ENCODE assay signal across 15 cellular contexts in the genomic region with DNA sequence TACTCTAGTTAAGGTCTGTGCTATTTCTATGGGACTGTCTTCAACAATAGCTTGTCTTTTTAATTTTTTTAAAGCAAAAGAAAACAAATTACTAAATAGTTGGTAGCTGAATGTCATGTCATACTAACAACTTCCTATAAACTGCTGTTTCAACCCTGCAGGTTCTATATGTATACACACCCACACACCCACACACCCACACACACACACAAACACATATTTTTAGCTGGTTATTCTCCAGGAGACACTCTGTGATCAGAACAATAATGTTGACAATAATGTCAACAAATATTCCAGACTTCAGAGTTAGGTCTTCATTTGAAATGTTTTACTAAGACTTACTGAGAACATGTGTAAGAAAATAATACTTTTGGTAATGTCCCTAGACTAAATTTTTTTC.
DNase-seq lines count a peak whose midpoint lies in the region; ATAC-seq, FAIRE-seq and TF ChIP-seq lines count a peak whose summit lies in the region.
"Had no signal": no experiment of that assay in that cellular context is flagged by ENCODE, and none has a peak within 500 bp of the region (broad histone marks: within the 10 kb centered on the region; RNA-seq: fewer than 3 reads in every experiment).

No MANE protein-coding gene starts in this region.

- H3K4ac ChIP-seq in IMR-90 (ENCODE audit: low read depth, low read length): peak overlapping the region; percentile 19; the same call in 1 of the 2 replicates

- no peak overlapping the region for H4K91ac ChIP-seq in IMR-90 (ENCODE audit: insufficient read depth, low read depth, low read length)

- H4K8ac ChIP-seq in IMR-90 (ENCODE audit: low read depth in 2 of 2, low read length in 2 of 2): no peak overlapping the region

- H4K5ac ChIP-seq in IMR-90 (ENCODE audit: low read depth, low read length): no peak overlapping the region

- H2BK120ac ChIP-seq in IMR-90 (ENCODE audit: low read depth, low read length): no peak overlapping the region

- H3K79me1 ChIP-seq in IMR-90 (ENCODE audit: low read depth in 1 of 2, low read length in 2 of 2): peaks cover 0 to 18% of the 10 kb centered on the region in 2 experiments; a peak in 3 of 4 replicates

- FAIRE-seq in K562 (lab: Jason Lieb, UNC): no peak
- FAIRE-seq: GM12892, GM19239 had no signal

- H3K23ac ChIP-seq in IMR-90 (ENCODE audit: low read depth, low read length): no peak overlapping the region

- H3K9me1 ChIP-seq in IMR-90 (ENCODE audit: insufficient read depth, low read length): peaks cover 4% of the 10 kb centered on the region; the same call in 1 of the 2 replicates
- no peaks in the 10 kb centered on the region for H3K9me1 ChIP-seq in K562 (ENCODE audit: control insufficient read depth, insufficient read depth, low read length)

- H3K14ac ChIP-seq in IMR-90 (replicated peaks; ENCODE audit: low read depth, low read length): peak overlapping the region; percentile 71

- CTCF ChIA-PET in IMR-90 (lab: Yijun Ruan, JAX) (no interaction called here), K562 (lab: Yijun Ruan, JAX; ENCODE audit: low intra/inter-chr PET ratio) (no interaction called here)

- H3K79me2 ChIP-seq in GM23248 (ENCODE audit: insufficient read depth) (no peaks in the 10 kb centered on the region), K562 (ENCODE audit: control insufficient read depth, insufficient read depth, low read length) (no peaks in the 10 kb centered on the region)

- peak overlapping the region; percentile 70; the same call in 1 of the 3 replicates for H2BK15ac ChIP-seq in IMR-90 (ENCODE audit: low read depth, low read length)

- in situ Hi-C loops in GM23248 (cut with MboI): no loop called here
- in situ Hi-C loops in IMR-90 (cut with MboI; ENCODE audit: low sequenced_read_pairs): no loop called here
- in situ Hi-C loops in K562 (cut with MboI): no loop called here

- intact Hi-C loops in IMR-90 (cut with micrococcal nuclease) (no loop called here), K562 (cut with micrococcal nuclease) (no loop called here), right cardiac atrium (cut with DNase I) (no loop called here)

- H3K36me3 ChIP-seq in GM23248 (ENCODE audit: low read depth) (no peaks in the 10 kb centered on the region), IMR-90 (ENCODE audit: control insufficient read depth, insufficient read depth, low read length) (peaks cover under 1% of the 10 kb centered on the region; the same call in 1 of the 2 replicates), K562 (ENCODE audit: control insufficient read depth, insufficient read depth, low read length) (no peaks in the 10 kb centered on the region)

- H3K56ac ChIP-seq in IMR-90 (ENCODE audit: extremely low read depth, insufficient read depth, low read length): no peak overlapping the region

- H3K4me2 ChIP-seq in GM23248 (ENCODE audit: unreplicated experiment) (peak overlapping the region; percentile 72), IMR-90 (ENCODE audit: low read depth, low read length) (no peak overlapping the region), K562 (ENCODE audit: insufficient read depth, low read length) (no peak overlapping the region)

- H2AK5ac ChIP-seq in IMR-90 (ENCODE audit: low read depth, low read length): no peak overlapping the region

- DNase-seq in GM23248 (no peak), IMR-90 (no peak), K562 (ENCODE audit: extremely low read depth in 1 of 4, low spot score in 3 of 4) (no peak), substantia nigra (lab: John Stamatoyannopoulos, UW) (no peak), right cardiac atrium (no peak), NCI-H2196 treated with DMSO at 0.1 percent for 48 hours (lab: John Stamatoyannopoulos, UW; ENCODE audit: unreplicated experiment) (no peak)
- DNase-seq: Caco-2; CD8-positive, alpha-beta memory T cell; DND-41; GDM1; HCEC 1CT had no signal

- peak overlapping the region; percentile 72 for H3K27ac ChIP-seq in GM23248
- H3K27ac ChIP-seq in IMR-90 (ENCODE audit: insufficient read depth, low read length): no peak overlapping the region
- no peak overlapping the region; the same call in 1 of the 3 replicates for H3K27ac ChIP-seq in K562 (ENCODE audit: extremely low read depth, low read depth, low read length)
- H3K27ac ChIP-seq in substantia nigra (ENCODE audit: low read depth, low read length, poor library complexity, severe bottlenecking): peak overlapping the region; percentile 22
- no peak overlapping the region for H3K27ac ChIP-seq in right cardiac atrium (ENCODE audit: low read length)
- H3K27ac ChIP-seq: HL-60 had no signal

- H3K4me3 ChIP-seq in GM23248 (no peak overlapping the region), IMR-90 (ENCODE audit: insufficient read depth, low read depth, low read length) (no peak overlapping the region), K562 (no peak overlapping the region), right cardiac atrium (ENCODE audit: low read length) (no peak overlapping the region)

- no peak for TF ChIP-seq RAD21 in IMR-90 (IDR thresholded peaks at IDR 0.05; ENCODE audit: low read length)
- TF ChIP-seq RAD21 in K562 (CRISPR knock-in tag; conservative IDR thresholded peaks at IDR 0.05 in 1 of 2, IDR thresholded peaks at IDR 0.05 in 1 of 2): no peak

- H2AK9ac ChIP-seq in IMR-90 (replicated peaks; ENCODE audit: low read depth, low read length, poor library complexity): no peak overlapping the region

- no peak overlapping the region for H2BK5ac ChIP-seq in IMR-90 (ENCODE audit: low read depth, low read length, poor library complexity, severe bottlenecking)

- TF ChIP-seq EP300 in K562 (IDR thresholded peaks at IDR 0.05; ENCODE audit: low read length): no peak

- no peak for TF ChIP-seq POLR2A in IMR-90 (IDR thresholded peaks at IDR 0.05; ENCODE audit: low read depth, low read length)
- no peak for TF ChIP-seq POLR2A in K562 (conservative IDR thresholded peaks at IDR 0.05)

- H3K4me1 ChIP-seq in GM23248 (ENCODE audit: insufficient read depth): peaks cover 14% of the 10 kb centered on the region
- H3K4me1 ChIP-seq in IMR-90 (ENCODE audit: control insufficient read depth, insufficient read depth, low read length): peaks cover 2% of the 10 kb centered on the region; the same call in 1 of the 2 replicates
- peaks cover 0 to 15% of the 10 kb centered on the region in 2 experiments; a peak in 2 of 5 replicates for H3K4me1 ChIP-seq in K562 (replicated peaks in 1 of 2; ENCODE audit: control insufficient read depth in 2 of 2, insufficient read depth in 2 of 2, low read length in 2 of 2)
- no peaks in the 10 kb centered on the region for H3K4me1 ChIP-seq in right cardiac atrium (ENCODE audit: control insufficient read depth, insufficient read depth, low read length)
- H3K4me1 ChIP-seq: Caco-2 had no signal

- no peak overlapping the region; the same call in 1 of the 2 replicates for H2BK20ac ChIP-seq in IMR-90 (ENCODE audit: low read depth, low read length)

- H3K9me2 ChIP-seq in GM23248 (ENCODE audit: insufficient read depth): no peaks in the 10 kb centered on the region

- POLR2A ChIA-PET in IMR-90 (lab: Charles Lee; ENCODE audit: unreplicated experiment): interaction anchor here (0.7 kb wide), 1 partner anchor 12 kb away, joined by 5 read pairs; no protein-coding TSS in a partner anchor
- POLR2A ChIA-PET in K562 (lab: Yijun Ruan, JAX): no interaction called here

- H3K9me3 ChIP-seq in GM23248 (ENCODE audit: low read depth) (no peaks in the 10 kb centered on the region), IMR-90 (ENCODE audit: control insufficient read depth, insufficient read depth, low read length) (no peaks in the 10 kb centered on the region), K562 (replicated peaks; ENCODE audit: control insufficient read depth, insufficient read depth, low read depth, low read length) (no peaks in the 10 kb centered on the region), right cardiac atrium (ENCODE audit: control insufficient read depth, low read length) (no peaks in the 10 kb centered on the region)
- H3K9me3 ChIP-seq: Caco-2 had no signal

- H3F3A ChIP-seq in GM23248 (ENCODE audit: insufficient read depth): peaks cover 16% of the 10 kb centered on the region; the same call in 1 of the 2 replicates

- dilution Hi-C loops in IMR-90 (cut with HindIII; ENCODE audit: low sequenced_read_pairs, unreplicated experiment): no loop called here

- no peaks in the 10 kb centered on the region for H3K27me3 ChIP-seq in GM23248 (replicated peaks; ENCODE audit: insufficient read depth)
- no peaks in the 10 kb centered on the region for H3K27me3 ChIP-seq in IMR-90 (ENCODE audit: control insufficient read depth, insufficient read depth, low read length)
- H3K27me3 ChIP-seq in K562 (ENCODE audit: control insufficient read depth in 2 of 2, insufficient read depth in 2 of 2, low read length in 2 of 2): no peaks in the 10 kb centered on the region
- no peaks in the 10 kb centered on the region for H3K27me3 ChIP-seq in right cardiac atrium (ENCODE audit: control insufficient read depth, insufficient read depth)

- H3K18ac ChIP-seq in IMR-90 (ENCODE audit: low read depth, low read length): peak overlapping the region; percentile 47; the same call in 1 of the 2 replicates

- H2AFZ ChIP-seq in GM23248: peak overlapping the region; percentile 61; the same call in 1 of the 2 replicates
- no peak overlapping the region for H2AFZ ChIP-seq in IMR-90 (replicated peaks; ENCODE audit: low read length, poor library complexity)
- peak overlapping the region; percentile 64; the same call in 1 of the 2 replicates for H2AFZ ChIP-seq in K562 (ENCODE audit: low read depth, low read length)

- BruUV-seq in IMR-90 (replicated peaks; lab: Mats Ljungman, UMichigan): no TSS peak
- BruUV-seq in K562 (replicated peaks; lab: Mats Ljungman, UMichigan): no TSS peak

- TF ChIP-seq CTCF in IMR-90 (conservative IDR thresholded peaks at IDR 0.05; ENCODE audit: low read depth, low read length) (no peak), K562 (IDR thresholded peaks at IDR 0.05 in 2 of 3, conservative IDR thresholded peaks at IDR 0.05 in 1 of 3; ENCODE audit: insufficient read depth in 2 of 3, low read depth in 1 of 3, low read length in 3 of 3) (no peak)

- H3K9ac ChIP-seq in GM23248 (no peak overlapping the region), IMR-90 (ENCODE audit: low read depth, low read length) (no peak overlapping the region), K562 (ENCODE audit: insufficient read depth in 1 of 2, low read depth in 2 of 2, low read length in 2 of 2) (no peak overlapping the region)

- no peaks in the 10 kb centered on the region for H4K20me1 ChIP-seq in GM23248 (ENCODE audit: insufficient read depth)
- no peaks in the 10 kb centered on the region for H4K20me1 ChIP-seq in IMR-90 (ENCODE audit: insufficient read depth, low read length)
- H4K20me1 ChIP-seq in K562 (replicated peaks; ENCODE audit: control insufficient read depth, insufficient read depth, low read length): no peaks in the 10 kb centered on the region

- ATAC-seq in IMR-90 (ENCODE audit: low read depth): no peak
- ATAC-seq in K562: peak; percentile 35
- no peak for ATAC-seq in activated CD4-positive, CD25-positive, alpha-beta regulatory T cell treated with anti-CD3 and anti-CD28 coated beads, Interleukin-2, amount 50 U/mL, for 24 hours
- no peak for ATAC-seq in right cardiac atrium

TF ChIP-seq in IMR-90, 13 proteins besides CTCF, POLR2A, EP300 and RAD21 (continues in another document):
- no peak for TF ChIP-seq RFX5 (IDR thresholded peaks at IDR 0.05; ENCODE audit: low read depth, low read length)
- no peak for TF ChIP-seq CHD1 (IDR thresholded peaks at IDR 0.05; ENCODE audit: low read depth, low read length)

TF ChIP-seq in K562, 482 proteins besides CTCF, POLR2A, EP300 and RAD21 (continues in another document):
- no peak for TF ChIP-seq HOXB6 (CRISPR knock-in tag; IDR thresholded peaks at IDR 0.05; ENCODE audit: borderline replicate concordance)
- TF ChIP-seq EP400 (IDR thresholded peaks at IDR 0.05): no peak

Comparison
In these comparisons a context has a peak if more than half of its experiments do, and no peak if none do; other contexts are left out.
1. H3K27ac ChIP-seq: peak in GM23248 (single experiment) and substantia nigra (single experiment); none in IMR-90 (single experiment), K562 (single experiment) and right cardiac atrium (single experiment).